Comparison of ENCODE assay signal across 11 cellular contexts in the genomic region with DNA sequence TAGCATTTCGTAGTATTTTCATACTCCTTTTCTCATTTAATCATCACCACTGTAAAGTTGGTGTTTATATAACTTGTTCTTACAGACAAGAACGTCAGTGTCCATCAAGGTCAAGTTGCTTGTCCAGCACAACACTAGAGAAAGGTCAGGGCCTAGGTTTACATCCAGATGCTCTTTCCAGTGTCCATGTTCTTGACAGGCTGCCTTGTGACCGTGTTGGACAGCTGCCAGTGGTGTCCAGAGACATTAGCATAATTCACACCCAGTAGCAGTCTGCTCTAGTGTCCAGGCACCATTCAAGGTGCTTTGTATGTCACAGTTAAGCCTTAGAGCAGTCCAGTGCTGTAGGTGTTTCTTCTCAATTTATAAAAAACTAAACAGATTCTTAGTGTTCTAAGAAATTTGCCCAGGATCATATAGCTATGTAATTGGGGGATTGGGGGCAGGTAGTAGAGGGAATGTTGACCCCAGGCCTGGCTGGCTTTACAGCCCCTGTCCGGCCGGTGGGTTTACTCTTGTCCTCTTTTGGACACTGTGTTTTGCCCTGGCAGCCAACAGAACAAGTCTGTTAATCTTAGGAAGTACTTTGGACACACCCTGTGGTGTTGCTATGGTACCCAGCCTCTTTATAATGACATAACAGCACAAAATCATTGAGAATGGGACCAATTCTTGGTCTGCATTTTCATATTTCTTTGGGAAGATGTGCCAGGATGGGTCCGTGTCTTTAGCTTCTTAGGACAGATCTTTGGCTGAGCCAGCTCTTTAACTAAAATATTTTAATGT. TPM values are rescaled to one million over a fixed set of nuclear protein-coding genes. Genes with fewer than 3 reads are reported as not detected.
DNase-seq lines count a peak whose midpoint lies in the region; ATAC-seq and TF ChIP-seq lines count a peak whose summit lies in the region.
"Had no signal": no experiment of that assay in that cellular context is flagged by ENCODE, and none has a peak within 500 bp of the region (broad histone marks: within the 10 kb centered on the region; RNA-seq: fewer than 3 reads in every experiment).

No MANE protein-coding gene starts in this region.

- H3K36me3 ChIP-seq in lung (ENCODE audit: control insufficient read depth in 2 of 2, insufficient read depth in 2 of 2, low read length in 2 of 2) (peaks cover 0 to 8% of the 10 kb centered on the region in 2 donors), tibial artery (peaks cover 0 to 11% (median 9%) of the 10 kb centered on the region in 3 donors)

- POLR2A ChIA-PET in activated CD4-positive, alpha-beta memory T cell treated with anti-CD3 and anti-CD28 coated beads, Interleukin-2, amount 10 ng/mL, durations not matched to agents 7 days and 5 days (lab: Charles Lee), result interaction anchor here (1.0 kb wide), 1 partner anchor 11 kb away, joined by 3 read pairs; no protein-coding TSS in a partner anchor
- POLR2A ChIA-PET in activated CD4-positive, alpha-beta memory T cell treated with anti-CD3 and anti-CD28 coated beads for 36 hours (lab: Charles Lee), result no interaction called here

- no peak for DNase-seq in activated CD4-positive, alpha-beta memory T cell treated with anti-CD3 and anti-CD28 coated beads, Interleukin-2, amount 10 ng/mL, durations not matched to agents 7 days and 5 days
- no peak for DNase-seq in activated CD4-positive, alpha-beta memory T cell treated with anti-CD3 and anti-CD28 coated beads for 36 hours
- DNase-seq in dermis blood vessel endothelial cell (peak; percentile 46), lung (ENCODE audit: low spot score) (no peak), tibial artery (peak; percentile 45 to 57), posterior vena cava (ENCODE audit: low spot score) (no peak)
- DNase-seq in stimulated activated CD4-positive, alpha-beta T cell treated with anti-CD3 and anti-CD28 coated beads, Interleukin-4, amount 100 ng/mL, for 1 hour, result no peak
- no peak for DNase-seq in central memory CD4-positive, alpha-beta T cell
- DNase-seq: NCI-H1092; stimulated activated naive B cell treated with anti-CD40 and anti-IgM and Interleukin-4, amounts not matched to agents 10 μg/mL and 1 μg/mL and 100 μg/mL, for 72 hours had no signal

- no peak overlapping the region for H3K4me3 Mint-ChIP-seq in activated CD4-positive, alpha-beta memory T cell treated with anti-CD3 and anti-CD28 coated beads, Interleukin-2, amount 10 ng/mL, durations not matched to agents 7 days and 5 days
- no peak overlapping the region for H3K4me3 Mint-ChIP-seq in activated CD4-positive, alpha-beta memory T cell treated with anti-CD3 and anti-CD28 coated beads for 36 hours

- H3K4me1 Mint-ChIP-seq in activated CD4-positive, alpha-beta memory T cell treated with anti-CD3 and anti-CD28 coated beads, Interleukin-2, amount 10 ng/mL, durations not matched to agents 7 days and 5 days, result peaks cover 64% of the 10 kb centered on the region
- H3K4me1 Mint-ChIP-seq in activated CD4-positive, alpha-beta memory T cell treated with anti-CD3 and anti-CD28 coated beads for 36 hours (ENCODE audit: low read depth), result peaks cover 86% of the 10 kb centered on the region

- H3K4me3 ChIP-seq in lung (no peak overlapping the region), tibial artery (no peak overlapping the region)
- H3K4me3 ChIP-seq: SK-N-MC had no signal

- no peaks in the 10 kb centered on the region for H3K27me3 Mint-ChIP-seq in activated CD4-positive, alpha-beta memory T cell treated with anti-CD3 and anti-CD28 coated beads, Interleukin-2, amount 10 ng/mL, durations not matched to agents 7 days and 5 days
- H3K27me3 Mint-ChIP-seq in activated CD4-positive, alpha-beta memory T cell treated with anti-CD3 and anti-CD28 coated beads for 36 hours, result no peaks in the 10 kb centered on the region
- H3K27me3 Mint-ChIP-seq: stimulated activated naive B cell treated with anti-CD40 and anti-IgM and Interleukin-4, amounts not matched to agents 10 μg/mL and 1 μg/mL and 100 μg/mL, for 72 hours had no signal

- H3K4me1 ChIP-seq in lung (ENCODE audit: control insufficient read depth in 2 of 2, insufficient read depth in 2 of 2, low read length in 2 of 2) (peaks cover 26 to 53% of the 10 kb centered on the region in 2 donors), tibial artery (peaks cover 0 to 61% (median 33%) of the 10 kb centered on the region in 4 donors)

- 56 to 75% methylated on average over 6 of the region's 6 CpGs for WGBS in lung, 2 donors

- peaks cover 37% of the 10 kb centered on the region for H3K36me3 Mint-ChIP-seq in activated CD4-positive, alpha-beta memory T cell treated with anti-CD3 and anti-CD28 coated beads, Interleukin-2, amount 10 ng/mL, durations not matched to agents 7 days and 5 days (ENCODE audit: low read depth)
- peaks cover 34% of the 10 kb centered on the region for H3K36me3 Mint-ChIP-seq in activated CD4-positive, alpha-beta memory T cell treated with anti-CD3 and anti-CD28 coated beads for 36 hours

- CTCF ChIA-PET in activated CD4-positive, alpha-beta memory T cell treated with anti-CD3 and anti-CD28 coated beads, Interleukin-2, amount 10 ng/mL, durations not matched to agents 7 days and 5 days (lab: Charles Lee), result interaction anchor here (1.6 kb wide), 1 partner anchor 16 kb away, joined by 5 read pairs; no protein-coding TSS in a partner anchor
- CTCF ChIA-PET in activated CD4-positive, alpha-beta memory T cell treated with anti-CD3 and anti-CD28 coated beads for 36 hours (lab: Charles Lee), result interaction anchor here (0.9 kb wide), 1 partner anchor 16 kb away, joined by 3 read pairs; no protein-coding TSS in a partner anchor

- TF ChIP-seq CTCF in lung (IDR thresholded peaks at IDR 0.05; ENCODE audit: control extremely low read depth, extremely low read depth) (no peak), tibial artery (IDR thresholded peaks at IDR 0.05) (no peak)

- no peaks in the 10 kb centered on the region for H3K9me3 Mint-ChIP-seq in activated CD4-positive, alpha-beta memory T cell treated with anti-CD3 and anti-CD28 coated beads, Interleukin-2, amount 10 ng/mL, durations not matched to agents 7 days and 5 days
- no peaks in the 10 kb centered on the region for H3K9me3 Mint-ChIP-seq in activated CD4-positive, alpha-beta memory T cell treated with anti-CD3 and anti-CD28 coated beads for 36 hours
- H3K9me3 Mint-ChIP-seq: stimulated activated naive B cell treated with anti-CD40 and anti-IgM and Interleukin-4, amounts not matched to agents 10 μg/mL and 1 μg/mL and 100 μg/mL, for 72 hours had no signal

- H3K27me3 ChIP-seq in lung (ENCODE audit: control insufficient read depth, insufficient read depth) (no peaks in the 10 kb centered on the region), tibial artery (no peaks in the 10 kb centered on the region)

- no peak for ATAC-seq in lung (ENCODE audit: insufficient read depth, low FRiP score)

- peak overlapping the region; percentile 47 for H3K27ac Mint-ChIP-seq in activated CD4-positive, alpha-beta memory T cell treated with anti-CD3 and anti-CD28 coated beads, Interleukin-2, amount 10 ng/mL, durations not matched to agents 7 days and 5 days
- no peak overlapping the region for H3K27ac Mint-ChIP-seq in activated CD4-positive, alpha-beta memory T cell treated with anti-CD3 and anti-CD28 coated beads for 36 hours
- H3K27ac Mint-ChIP-seq: stimulated activated naive B cell treated with anti-CD40 and anti-IgM and Interleukin-4, amounts not matched to agents 10 μg/mL and 1 μg/mL and 100 μg/mL, for 72 hours had no signal

- intact Hi-C loops in activated CD4-positive, alpha-beta memory T cell treated with anti-CD3 and anti-CD28 coated beads for 36 hours (cut with micrococcal nuclease), result no loop called here
- intact Hi-C loops in tibial artery (cut with DNase I; ENCODE audit: low total_unique reads) (no loop called here), posterior vena cava (cut with DNase I) (no loop called here)

- H3K9me3 ChIP-seq in lung (ENCODE audit: control insufficient read depth in 2 of 2, insufficient read depth in 1 of 2, low read length in 1 of 2), result no peaks in the 10 kb centered on the region
- H3K9me3 ChIP-seq in tibial artery, result no peaks in the 10 kb centered on the region

- H3K27ac ChIP-seq in lung (ENCODE audit: low read depth in 1 of 2, low read length in 1 of 2) (peak overlapping the region; percentile 21 to 82), tibial artery (no peak overlapping the region)
- H3K27ac ChIP-seq: SK-N-MC had no signal

RNA-seq across cellular contexts. Expression of a gene that starts 8.0 kb away (rescaled TPM):
- 10 to 100 TPM; 18.5 to 18.9 TPM for total RNA-seq in activated CD4-positive, alpha-beta memory T cell treated with anti-CD3 and anti-CD28 coated beads, Interleukin-2, amount 10 ng/mL, durations not matched to agents 7 days and 5 days
- 10 to 100 TPM; 18.0 to 18.1 TPM for total RNA-seq in activated CD4-positive, alpha-beta memory T cell treated with anti-CD3 and anti-CD28 coated beads for 36 hours
- total RNA-seq in dermis blood vessel endothelial cell, result 27.2 and 30.8 TPM in 2 replicates
- total RNA-seq in lung, result 10 to 100 TPM; 18.2 to 24.2 TPM
- 1 to 10 TPM; 5.8 to 6.8 TPM for polyA plus RNA-seq in lung
- 10 to 100 TPM; 10.6 to 13.2 TPM for total RNA-seq in posterior vena cava

Comparison
In these comparisons a context has a peak if more than half of its experiments do, and no peak if none do; other contexts are left out.
1. DNase-seq: peak in dermis blood vessel endothelial cell (single experiment) and tibial artery (2 of 2); none in activated CD4-positive, alpha-beta memory T cell treated with anti-CD3 and anti-CD28 coated beads, Interleukin-2, amount 10 ng/mL, durations not matched to agents 7 days and 5 days (single experiment), activated CD4-positive, alpha-beta memory T cell treated with anti-CD3 and anti-CD28 coated beads for 36 hours (single experiment), lung (single experiment), stimulated activated CD4-positive, alpha-beta T cell treated with anti-CD3 and anti-CD28 coated beads, Interleukin-4, amount 100 ng/mL, for 1 hour (single experiment), central memory CD4-positive, alpha-beta T cell (single experiment) and posterior vena cava (single experiment).
2. H3K27ac ChIP-seq: peak in lung (2 of 2); none in tibial artery (0 of 2).